26 cellular contexts compared by ENCODE assay signal in genomic region chr4:55035892-55036291, GRCh38.
"Had no signal": no experiment of that assay in that cellular context is flagged by ENCODE, and none has a peak within 500 bp of the region (broad histone marks: within the 10 kb centered on the region; RNA-seq: fewer than 3 reads in every experiment).

No MANE protein-coding gene starts in this region.

- DNase-seq: activated CD4-positive, alpha-beta T cell treated with anti-CD3 and anti-CD28 coated beads, Interleukin-2, amount 10 ng/mL, durations not matched to agents 24 days and 14 days; activated CD4-positive, alpha-beta T cell treated with anti-CD3 and anti-CD28 coated beads, Interleukin-2, amount 50 U/mL, for 4 hours; activated CD8-positive, alpha-beta T cell treated with anti-CD3 and anti-CD28 coated beads for 36 hours; activated gamma-delta T cell; activated naive CD4-positive, alpha-beta T cell treated with anti-CD3 and anti-CD28 coated beads for 36 hours; activated naive CD8-positive, alpha-beta T cell treated with anti-CD3 and anti-CD28 coated beads, Interleukin-2, amount 50 U/mL, for 24 hours; activated T-cell treated with anti-CD3 and anti-CD28 coated beads, Interleukin-2, amount 50 U/mL, for 1 hour; amniotic stem cell; KG1; NCI-H1105 treated with DMSO at 0.1 percent for 48 hours; NCI-H1436; NCI-H1694; NCI-H1930; NCI-H2081 treated with DMSO at 0.1 percent for 48 hours; NCI-H345; NCI-H524 treated with DMSO at 0.1 percent for 48 hours; PC-3; Peyer's patch; SHP77 treated with DMSO at 0.1 percent for 48 hours; SK-N-SH had no signal

- H3K36me3 Mint-ChIP-seq: activated naive CD8-positive, alpha-beta T cell had no signal

- H3K27ac ChIP-seq: ascending aorta, Peyer's patch, SJSA1 had no signal

- H3K4me1 ChIP-seq: Peyer's patch, SJSA1 had no signal

- H3K4me3 Mint-ChIP-seq: activated CD4-positive, alpha-beta T cell treated with anti-CD3 and anti-CD28 coated beads, Interleukin-2, amount 10 ng/mL, durations not matched to agents 24 days and 14 days; activated CD8-positive, alpha-beta T cell treated with anti-CD3 and anti-CD28 coated beads for 36 hours; activated naive CD4-positive, alpha-beta T cell treated with anti-CD3 and anti-CD28 coated beads for 36 hours; activated naive CD8-positive, alpha-beta T cell; activated naive CD8-positive, alpha-beta T cell treated with anti-CD3 and anti-CD28 coated beads, Interleukin-2, amount 50 U/mL, for 24 hours; T-helper 1 cell treated with Interleukin-12 subunit alpha and Interleukin-12 subunit beta and Interleukin-4 antibody, amounts not matched to agents 30 μg/mL and 1 μg/mL, for 36 hours; T-helper 2 cell treated with Interferon-gamma antibody and Interleukin-4, amounts not matched to agents 5 μg/mL and 100 μg/mL, for 36 hours had no signal

- H3K36me3 ChIP-seq: ascending aorta, Peyer's patch, SJSA1 had no signal

- H3K27me3 Mint-ChIP-seq: activated CD4-positive, alpha-beta T cell treated with anti-CD3 and anti-CD28 coated beads, Interleukin-2, amount 10 ng/mL, durations not matched to agents 24 days and 14 days had no signal

- H3K27ac Mint-ChIP-seq: activated CD4-positive, alpha-beta T cell treated with anti-CD3 and anti-CD28 coated beads, Interleukin-2, amount 10 ng/mL, durations not matched to agents 24 days and 14 days; activated CD8-positive, alpha-beta T cell treated with anti-CD3 and anti-CD28 coated beads for 36 hours; activated naive CD4-positive, alpha-beta T cell treated with anti-CD3 and anti-CD28 coated beads for 36 hours; activated naive CD8-positive, alpha-beta T cell; activated naive CD8-positive, alpha-beta T cell treated with anti-CD3 and anti-CD28 coated beads, Interleukin-2, amount 50 U/mL, for 24 hours; activated T-helper 2 cell treated with anti-CD3 and anti-CD28 coated beads, Interferon-gamma antibody, Interleukin-2, Interleukin-4, amounts not matched to agents 10 μg/mL and 5 μg/mL and 100 μg/mL, durations not matched to agents 14 hours and 24 hours and 36 hours; T-helper 1 cell treated with Interleukin-12 subunit alpha and Interleukin-12 subunit beta and Interleukin-4 antibody, amounts not matched to agents 30 μg/mL and 1 μg/mL, for 36 hours; T-helper 2 cell treated with Interferon-gamma antibody and Interleukin-4, amounts not matched to agents 5 μg/mL and 100 μg/mL, for 36 hours had no signal

- H3K4me3 ChIP-seq: ascending aorta, Peyer's patch, SJSA1 had no signal

- H3K9me3 ChIP-seq: ascending aorta, Peyer's patch, SJSA1, SK-N-SH had no signal

- H3K9me3 Mint-ChIP-seq: activated CD4-positive, alpha-beta T cell treated with anti-CD3 and anti-CD28 coated beads, Interleukin-2, amount 10 ng/mL, durations not matched to agents 24 days and 14 days; activated CD8-positive, alpha-beta T cell treated with anti-CD3 and anti-CD28 coated beads for 36 hours; activated T-helper 2 cell treated with anti-CD3 and anti-CD28 coated beads, Interferon-gamma antibody, Interleukin-2, Interleukin-4, amounts not matched to agents 10 μg/mL and 5 μg/mL and 100 μg/mL, durations not matched to agents 14 hours and 24 hours and 36 hours; T-helper 1 cell treated with Interleukin-12 subunit alpha and Interleukin-12 subunit beta and Interleukin-4 antibody, amounts not matched to agents 30 μg/mL and 1 μg/mL, for 36 hours; T-helper 2 cell treated with Interferon-gamma antibody and Interleukin-4, amounts not matched to agents 5 μg/mL and 100 μg/mL, for 36 hours had no signal

- H3K4me1 Mint-ChIP-seq: activated CD4-positive, alpha-beta T cell treated with anti-CD3 and anti-CD28 coated beads, Interleukin-2, amount 10 ng/mL, durations not matched to agents 24 days and 14 days; activated naive CD8-positive, alpha-beta T cell treated with anti-CD3 and anti-CD28 coated beads, Interleukin-2, amount 50 U/mL, for 24 hours had no signal

- H3K27me3 ChIP-seq: ascending aorta, Peyer's patch had no signal

- ATAC-seq: activated CD8-positive, alpha-beta T cell treated with anti-CD3 and anti-CD28 coated beads for 36 hours; activated naive CD8-positive, alpha-beta T cell treated with anti-CD3 and anti-CD28 coated beads, Interleukin-2, amount 50 U/mL, for 24 hours; PC-3 had no signal
